11 cellular contexts compared by ENCODE assay signal in the genomic region with DNA sequence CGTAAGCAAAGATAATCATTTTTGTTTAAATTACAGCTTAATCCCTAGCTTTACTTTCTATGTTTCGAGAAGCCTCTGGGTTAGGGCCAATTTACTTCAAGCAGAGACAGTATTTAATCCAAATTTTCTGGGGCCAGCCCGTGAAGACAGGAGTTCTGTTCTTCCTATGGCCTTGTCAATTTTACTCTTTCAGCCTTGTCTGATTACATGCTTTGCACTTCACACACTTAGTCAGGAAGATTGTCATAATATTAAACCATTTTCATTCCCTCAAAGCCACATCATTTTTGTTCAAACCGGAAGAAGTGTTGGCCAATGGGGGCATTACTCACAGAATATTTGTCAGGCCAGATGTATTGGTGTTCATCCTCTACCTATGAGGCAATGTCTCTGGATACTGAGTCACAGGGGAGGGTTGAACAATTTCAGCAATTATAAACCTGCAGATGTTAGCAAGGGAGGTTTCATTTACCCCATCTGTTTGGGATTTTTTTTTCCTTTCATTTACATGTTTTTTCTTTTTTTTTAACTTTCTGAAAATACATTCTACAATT.
A peak's percentile ranks its signal among the peaks of the same experiment; 100 is the strongest.
DNase-seq lines count a peak whose midpoint lies in the region; ATAC-seq and TF ChIP-seq lines count a peak whose summit lies in the region.
"Had no signal": no experiment of that assay in that cellular context is flagged by ENCODE, and none has a peak within 500 bp of the region (broad histone marks: within the 10 kb centered on the region; RNA-seq: fewer than 3 reads in every experiment).

No MANE protein-coding gene starts in this region.

- WGBS in mammary epithelial cell (ENCODE audit: low coverage, missing lambda C conversion rate), result 62% methylated on average over 4 of the region's 4 CpGs

- DNase-seq in EH (ENCODE audit: low read depth) (peak; percentile 77), NB4 (ENCODE audit: low read depth) (peak; percentile 59), mammary epithelial cell (peak; percentile 94), myocyte (ENCODE audit: low read depth) (peak; percentile 13), head of caudate nucleus (no peak), ACHN (no peak)
- no peak for DNase-seq in activated CD8-positive, alpha-beta memory T cell treated with anti-CD3 and anti-CD28 coated beads, Interleukin-2, amount 10 ng/mL, durations not matched to agents 7 days and 5 days
- DNase-seq: activated gamma-delta T cell; cortex of kidney; stimulated activated naive CD4-positive, alpha-beta T cell treated with Interleukin-2 at 50 U/mL for 16 hours had no signal

- no peak overlapping the region for H3K27ac Mint-ChIP-seq in activated CD8-positive, alpha-beta memory T cell treated with anti-CD3 and anti-CD28 coated beads, Interleukin-2, amount 10 ng/mL, durations not matched to agents 7 days and 5 days

- no peak overlapping the region for H3K4me3 ChIP-seq in NB4 (ENCODE audit: low read depth, low read length)
- H3K4me3 ChIP-seq in mammary epithelial cell (replicated peaks in 1 of 3; ENCODE audit: insufficient read depth in 1 of 3, low read depth in 2 of 3, low read length in 3 of 3), result peak overlapping the region in 1 of 3 experiments; percentile 20

- no peak for TF ChIP-seq POLR2A in NB4 (IDR thresholded peaks at IDR 0.05; ENCODE audit: extremely low read depth, insufficient read length)

- no peak for ATAC-seq in activated CD8-positive, alpha-beta memory T cell treated with anti-CD3 and anti-CD28 coated beads, Interleukin-2, amount 10 ng/mL, durations not matched to agents 7 days and 5 days
- no peak for ATAC-seq in HG03039 (IDR thresholded peaks at IDR 0.05; ENCODE audit: unreplicated experiment)

- H3K79me2 ChIP-seq in mammary epithelial cell (ENCODE audit: insufficient read depth, low read length), result no peaks in the 10 kb centered on the region

- H4K20me1 ChIP-seq in mammary epithelial cell (ENCODE audit: insufficient read depth, low read length), result no peaks in the 10 kb centered on the region

- H3K4me1 Mint-ChIP-seq in activated CD8-positive, alpha-beta memory T cell treated with anti-CD3 and anti-CD28 coated beads, Interleukin-2, amount 10 ng/mL, durations not matched to agents 7 days and 5 days, result no peaks in the 10 kb centered on the region

- BruUV-seq in mammary epithelial cell (replicated peaks; lab: Mats Ljungman, UMichigan), result no TSS peak

- no peaks in the 10 kb centered on the region for H3K9me3 ChIP-seq in mammary epithelial cell (replicated peaks; ENCODE audit: insufficient read depth, low read length)

- in situ Hi-C loops in mammary epithelial cell (cut with MboI; ENCODE audit: low sequenced_read_pairs in 2 of 2) (no loop called here), ACHN (cut with HindIII; ENCODE audit: low pct_ligation_motif_present, low pct_unique_long_range_greater_than_20kb, low sequenced_read_pairs) (no loop called here)

- peak overlapping the region; percentile 25 for H2AFZ ChIP-seq in mammary epithelial cell (ENCODE audit: low read depth, low read length)

- H3K36me3 ChIP-seq in mammary epithelial cell (ENCODE audit: insufficient read depth, low read length), result no peaks in the 10 kb centered on the region

- no peak overlapping the region for H3K4me3 Mint-ChIP-seq in activated CD8-positive, alpha-beta memory T cell treated with anti-CD3 and anti-CD28 coated beads, Interleukin-2, amount 10 ng/mL, durations not matched to agents 7 days and 5 days

- H3K4me2 ChIP-seq in mammary epithelial cell (ENCODE audit: insufficient read depth, low read depth, low read length), result peak overlapping the region; percentile 11

- TF ChIP-seq CTCF in NB4 (IDR thresholded peaks at IDR 0.05; ENCODE audit: low read depth, low read length) (no peak), mammary epithelial cell (conservative IDR thresholded peaks at IDR 0.05 in 1 of 2, IDR thresholded peaks at IDR 0.05 in 1 of 2; ENCODE audit: extremely low read depth in 1 of 2, insufficient read depth in 1 of 2, low read depth in 1 of 2, low read length in 2 of 2) (no peak)

- peak overlapping the region; percentile 44 for H3K27ac ChIP-seq in mammary epithelial cell (ENCODE audit: insufficient read depth, low read depth, low read length)

- intact Hi-C loops in mammary epithelial cell (cut with micrococcal nuclease), result loop anchor here (5.0 kb wide), 1 partner anchor 34 kb away; no protein-coding TSS in a partner anchor
- intact Hi-C loops in head of caudate nucleus (cut with DNase I), result no loop called here

- no peaks in the 10 kb centered on the region for H3K9me3 Mint-ChIP-seq in activated CD8-positive, alpha-beta memory T cell treated with anti-CD3 and anti-CD28 coated beads, Interleukin-2, amount 10 ng/mL, durations not matched to agents 7 days and 5 days (ENCODE audit: low read depth)

- no peaks in the 10 kb centered on the region for H3K27me3 ChIP-seq in mammary epithelial cell (ENCODE audit: insufficient read depth, low read length)

- no peaks in the 10 kb centered on the region for H3K36me3 Mint-ChIP-seq in activated CD8-positive, alpha-beta memory T cell treated with anti-CD3 and anti-CD28 coated beads, Interleukin-2, amount 10 ng/mL, durations not matched to agents 7 days and 5 days

- H3K4me1 ChIP-seq in mammary epithelial cell (ENCODE audit: insufficient read depth, low read length), result peaks cover 13% of the 10 kb centered on the region

- no peak overlapping the region for H3K9ac ChIP-seq in mammary epithelial cell (ENCODE audit: insufficient read depth, low read length)

- dilution Hi-C loops in mammary epithelial cell (cut with HindIII; ENCODE audit: low sequenced_read_pairs), result no loop called here

- no peaks in the 10 kb centered on the region for H3K27me3 Mint-ChIP-seq in activated CD8-positive, alpha-beta memory T cell treated with anti-CD3 and anti-CD28 coated beads, Interleukin-2, amount 10 ng/mL, durations not matched to agents 7 days and 5 days

- CTCF ChIA-PET in mammary epithelial cell (lab: Charles Lee; ENCODE audit: low non-redundant PET), result no interaction called here
- CTCF ChIA-PET in activated CD8-positive, alpha-beta memory T cell treated with anti-CD3 and anti-CD28 coated beads, Interleukin-2, amount 10 ng/mL, durations not matched to agents 7 days and 5 days (lab: Charles Lee), result no interaction called here

Comparison
In these comparisons a context has a peak if more than half of its experiments do, and no peak if none do; other contexts are left out.
1. DNase-seq: peak in EH (single experiment), NB4 (single experiment), mammary epithelial cell (single experiment) and myocyte (single experiment); none in head of caudate nucleus (0 of 42), activated CD8-positive, alpha-beta memory T cell treated with anti-CD3 and anti-CD28 coated beads, Interleukin-2, amount 10 ng/mL, durations not matched to agents 7 days and 5 days (single experiment) and ACHN (single experiment).